8 cellular contexts compared by ENCODE assay signal in the genomic region with DNA sequence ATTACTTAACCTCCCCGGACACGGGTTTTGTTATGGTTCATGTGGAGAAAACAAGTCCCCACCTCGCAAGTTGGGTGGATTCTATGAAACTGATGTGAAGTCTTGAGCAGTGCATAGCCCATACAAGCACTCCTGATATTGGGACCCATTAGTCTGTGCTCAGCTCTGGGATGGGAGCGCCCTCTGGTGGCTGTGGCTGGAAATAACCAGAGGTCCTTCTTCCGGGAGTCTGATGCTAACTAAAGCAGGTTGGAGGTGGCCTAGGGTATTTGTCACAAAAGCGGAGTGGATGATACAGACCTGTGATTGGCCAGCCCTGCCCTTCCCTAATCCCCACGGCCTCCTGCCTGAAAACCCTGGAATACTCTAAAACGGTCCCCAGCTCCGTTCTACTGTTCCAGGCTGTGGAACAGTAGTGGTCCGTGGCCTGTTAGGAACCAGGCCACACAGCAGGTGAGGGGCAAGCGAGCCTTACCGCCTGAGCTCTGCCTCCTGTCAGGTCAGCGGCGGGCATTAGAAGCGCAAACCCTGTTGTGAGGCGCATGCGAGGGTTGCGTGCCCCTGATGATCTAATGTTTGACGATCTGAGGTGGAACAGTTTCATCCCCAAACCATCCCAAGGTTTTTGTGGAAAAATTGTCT. TPM values are rescaled to one million over a fixed set of nuclear protein-coding genes. Genes with fewer than 3 reads are reported as not detected.
DNase-seq lines count a peak whose midpoint lies in the region; ATAC-seq and TF ChIP-seq lines count a peak whose summit lies in the region.

No MANE protein-coding gene starts in this region.

- H3K27ac ChIP-seq in SJCRH30 (no peak overlapping the region), tibial nerve (peak overlapping the region in 2 of 4 donors; percentile 62 to 63)

- H3K27ac Mint-ChIP-seq in osteocyte (ENCODE audit: unreplicated experiment), result no peak overlapping the region

- peak in 1 of 2 donors; percentile 34 for TF ChIP-seq EP300 in tibial nerve (IDR thresholded peaks at IDR 0.05)

- peak; percentile 94 for TF ChIP-seq CTCF in LNCaP clone FGC (IDR thresholded peaks at IDR 0.05; ENCODE audit: control insufficient read depth, extremely low read depth, insufficient read depth)
- peak; percentile 92 for TF ChIP-seq CTCF in osteocyte (IDR thresholded peaks at IDR 0.05)
- peak; percentile 92 to 95 (median 93) for TF ChIP-seq CTCF in tibial nerve (IDR thresholded peaks at IDR 0.05)

- 28 to 35% methylated on average over 19 of the region's 19 CpGs for WGBS in tibial nerve, 2 donors

- H3K36me3 ChIP-seq in SJCRH30, result peaks cover 17% of the 10 kb centered on the region
- peaks cover 2 to 40% (median 9%) of the 10 kb centered on the region in 3 donors for H3K36me3 ChIP-seq in tibial nerve

- H3K4me1 ChIP-seq in SJCRH30 (no peaks in the 10 kb centered on the region), tibial nerve (peaks cover 0 to 79% (median 45%) of the 10 kb centered on the region in 4 donors)

- no peaks in the 10 kb centered on the region for H3K27me3 Mint-ChIP-seq in osteocyte (ENCODE audit: unreplicated experiment)

- H3K9me3 Mint-ChIP-seq in osteocyte (ENCODE audit: unreplicated experiment), result no peaks in the 10 kb centered on the region

- no peak for TF ChIP-seq POLR2A in tibial nerve (IDR thresholded peaks at IDR 0.05)

- H3K4me3 Mint-ChIP-seq in osteocyte (ENCODE audit: unreplicated experiment), result no peak overlapping the region

- no peaks in the 10 kb centered on the region for H3K9me3 ChIP-seq in SJCRH30 (replicated peaks)
- H3K9me3 ChIP-seq in tibial nerve, result no peaks in the 10 kb centered on the region

- peak; percentile 75 for ATAC-seq in GM21786 (IDR thresholded peaks at IDR 0.05; ENCODE audit: unreplicated experiment)

- H3K4me3 ChIP-seq in LNCaP clone FGC (ENCODE audit: low read depth, low read length) (no peak overlapping the region), SJCRH30 (no peak overlapping the region), tibial nerve (no peak overlapping the region)

- peaks cover 3% of the 10 kb centered on the region for H3K36me3 Mint-ChIP-seq in osteocyte (ENCODE audit: unreplicated experiment)

- H3K27me3 ChIP-seq in SJCRH30 (no peaks in the 10 kb centered on the region), tibial nerve (no peaks in the 10 kb centered on the region)

- peaks cover 33% of the 10 kb centered on the region for H3K4me1 Mint-ChIP-seq in osteocyte (ENCODE audit: unreplicated experiment)

- DNase-seq in ELF-1 (ENCODE audit: low read depth, low spot score) (peak; percentile 97), LNCaP clone FGC (ENCODE audit: low read depth) (peak; percentile 36), SJCRH30 (peak; percentile 85 to 97), germinal center (ENCODE audit: low spot score) (peak; percentile 88), osteocyte (ENCODE audit: extremely low spot score, unreplicated experiment) (peak; percentile 96), tibial nerve (ENCODE audit: low spot score in 2 of 2) (peak; percentile 90 to 96)
- peak; percentile 93 for DNase-seq in activated gamma-delta T cell treated with anti-CD3 and anti-CD28 coated beads, Interleukin-2, amount 50 U/mL, for 16 hours (ENCODE audit: low read depth)

RNA-seq across cellular contexts. Expression of gene SLC48A1, which starts 6.4 kb away (rescaled TPM):
- total RNA-seq in SJCRH30 (2014; rRNA removed; shearing (Covaris generic)), result 1.1 and 1.4 TPM in 2 replicates
- total RNA-seq in osteocyte, result 21.2 and 21.6 TPM in 2 replicates
- 10 to 100 TPM; 24.6 to 37.9 (median 33.8) TPM for total RNA-seq in tibial nerve

RNA-seq across cellular contexts. Expression of gene RAPGEF3, which starts 20.7 kb away (rescaled TPM):
- total RNA-seq in SJCRH30 (2014; rRNA removed; shearing (Covaris generic)), result 0.49 and 0.68 TPM in 2 replicates
- 1.2 and 1.9 TPM in 2 replicates for total RNA-seq in osteocyte
- total RNA-seq in tibial nerve, result 100 to 1,000 TPM in 1 of 4 donors, 10 to 100 TPM in 3; 47.3 to 109 (median 83.6) TPM

RNA-seq across cellular contexts. Expression of gene HDAC7, which starts 40.3 kb away (rescaled TPM):
- total RNA-seq in SJCRH30 (2014; rRNA removed; shearing (Covaris generic)), result 34.9 and 37.1 TPM in 2 replicates
- total RNA-seq in osteocyte (114 and 120 TPM in 2 replicates), tibial nerve (100 to 1,000 TPM in 2 of 4 donors, 10 to 100 TPM in 2; 90.4 to 186 (median 98.4) TPM)

RNA-seq across cellular contexts. Expression of gene ENDOU, which starts 54.1 kb away (rescaled TPM):
- total RNA-seq in SJCRH30 (2014; rRNA removed; shearing (Covaris generic)), result not detected in 2 replicates
- total RNA-seq in osteocyte (not detected in 2 replicates), tibial nerve (1 to 10 TPM in 1 of 4 donors, under 1 TPM in 2, not detected in 1; 0.30 to 1.2 (median 0.42) TPM)

Comparison
In these comparisons a context has a peak if more than half of its experiments do, and no peak if none do; other contexts are left out.
1. DNase-seq: peak in every context shown above with its lines; median percentile 97 in ELF-1; 96 in osteocyte; 93 in activated gamma-delta T cell treated with anti-CD3 and anti-CD28 coated beads, Interleukin-2, amount 50 U/mL, for 16 hours; 93 in tibial nerve; 91 in SJCRH30; 88 in germinal center; 36 in LNCaP clone FGC.
2. RNA of gene RAPGEF3, which starts 20.7 kb away (total RNA-seq): 47.3 to 109 TPM in tibial nerve; 1.2 to 1.9 TPM in osteocyte and 0.49 to 0.68 TPM in SJCRH30; every median in the first group is over 10 times any median in the second.
3. Peak in every context shown above with its lines, with median percentiles within 50 percentile points of each other: CTCF ChIP-seq.